12 cellular contexts compared by ENCODE assay signal in the genomic region with DNA sequence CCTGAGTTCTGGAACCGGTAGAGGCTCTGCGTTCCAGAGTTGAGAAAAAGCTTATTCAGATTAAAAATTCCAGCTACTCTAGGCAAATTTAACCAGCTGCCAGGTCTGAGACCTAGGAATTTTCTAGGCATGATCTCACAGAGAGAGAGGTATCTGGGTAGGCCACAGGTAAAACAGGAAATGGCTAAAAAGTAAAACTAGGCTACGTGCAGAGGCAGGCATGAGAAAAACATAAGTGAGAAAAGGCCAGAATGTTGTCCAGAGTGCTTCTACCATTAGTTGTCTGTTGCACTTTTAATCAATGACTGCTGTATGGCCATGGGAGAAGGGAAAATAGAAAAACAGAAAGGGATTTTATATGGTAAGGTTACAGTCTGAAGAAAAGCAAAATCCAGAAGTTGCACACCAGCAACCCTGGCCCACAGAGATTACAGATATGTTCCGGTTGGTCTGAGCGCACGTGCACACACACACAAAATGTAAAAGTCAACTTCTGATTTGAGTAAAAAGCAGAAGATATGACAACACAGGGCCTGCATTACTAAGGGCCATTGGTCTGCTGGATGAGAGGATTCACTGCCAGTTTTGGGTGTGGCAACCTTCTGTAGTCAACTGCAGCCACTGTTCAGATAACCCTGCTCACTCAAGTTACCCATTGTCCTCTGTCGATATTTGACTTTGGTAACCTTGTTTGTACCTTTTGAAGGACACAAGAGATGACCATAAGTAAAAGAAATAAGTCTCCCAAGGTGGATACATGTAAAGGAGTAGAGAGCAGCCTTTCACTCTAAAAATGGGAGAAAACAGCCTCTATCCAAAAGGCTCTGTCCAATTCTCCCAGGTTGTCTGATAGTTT.
DNase-seq lines count a peak whose midpoint lies in the region; ATAC-seq and TF ChIP-seq lines count a peak whose summit lies in the region.
"Had no signal": no experiment of that assay in that cellular context is flagged by ENCODE, and none has a peak within 500 bp of the region (broad histone marks: within the 10 kb centered on the region; RNA-seq: fewer than 3 reads in every experiment).

No MANE protein-coding gene starts in this region.

- ATAC-seq in GM18505 (IDR thresholded peaks at IDR 0.05; ENCODE audit: unreplicated experiment) (peak; percentile 84), GM21367 (IDR thresholded peaks at IDR 0.05; ENCODE audit: unreplicated experiment) (peak; percentile 63), HG02938 (IDR thresholded peaks at IDR 0.05; ENCODE audit: unreplicated experiment) (peak; percentile 58), HG03521 (IDR thresholded peaks at IDR 0.05; ENCODE audit: unreplicated experiment) (peak; percentile 35)
- ATAC-seq: stimulated activated naive CD8-positive, alpha-beta T cell treated with anti-CD3 and anti-CD28 coated beads, Interleukin-15, amount 100 ng/mL, for 72 hours had no signal

- H3K36me3 ChIP-seq in left ventricle myocardium inferior (no peaks in the 10 kb centered on the region), GM23248 (ENCODE audit: low read depth) (no peaks in the 10 kb centered on the region)
- H3K36me3 ChIP-seq: Peyer's patch had no signal

- no peak overlapping the region for H3K9ac ChIP-seq in GM23248

- H3K27ac ChIP-seq in left ventricle myocardium inferior (replicated peaks) (no peak overlapping the region), GM23248 (no peak overlapping the region)
- H3K27ac ChIP-seq: Peyer's patch had no signal

- H3F3A ChIP-seq in GM23248 (ENCODE audit: insufficient read depth) = no peaks in the 10 kb centered on the region

- H3K79me2 ChIP-seq in GM23248 (ENCODE audit: insufficient read depth) = no peaks in the 10 kb centered on the region

- no peak for DNase-seq in KG1 (lab: John Stamatoyannopoulos, UW)
- no peak for DNase-seq in left ventricle myocardium inferior
- DNase-seq in HuH-7.5 (ENCODE audit: low spot score) = no peak
- no peak for DNase-seq in GM23248
- DNase-seq: Peyer's patch; stimulated activated CD4-positive, alpha-beta T cell treated with anti-CD3 and anti-CD28 coated beads, Interleukin-1b, Interleukin-23, amount 100 ng/mL, for 48 hours; stimulated activated naive CD8-positive, alpha-beta T cell treated with anti-CD3 and anti-CD28 coated beads, Interleukin-15, amount 100 ng/mL, for 72 hours; T-helper 9 cell had no signal

- intact Hi-C loops in left ventricle myocardium inferior (cut with micrococcal nuclease) = no loop called here

- WGBS in GM23248 (ENCODE audit: low coverage in 1 of 2, low lambda C conversion rate in 2 of 2, missing lambda C conversion rate in 2 of 2), 2 experiments = 57 to 59% methylated on average over 7 of the region's 7 CpGs

- no peaks in the 10 kb centered on the region for H3K27me3 ChIP-seq in left ventricle myocardium inferior (ENCODE audit: low read depth)
- no peaks in the 10 kb centered on the region for H3K27me3 ChIP-seq in GM23248 (replicated peaks; ENCODE audit: insufficient read depth)
- H3K27me3 ChIP-seq: Peyer's patch had no signal

- no peaks in the 10 kb centered on the region for H4K20me1 ChIP-seq in GM23248 (ENCODE audit: insufficient read depth)

- no peak for TF ChIP-seq CTCF in left ventricle myocardium inferior (IDR thresholded peaks at IDR 0.05; ENCODE audit: borderline replicate concordance)

- in situ Hi-C loops in GM23248 (cut with MboI) = no loop called here

- no peaks in the 10 kb centered on the region for H3K4me1 ChIP-seq in left ventricle myocardium inferior
- H3K4me1 ChIP-seq in GM23248 (ENCODE audit: insufficient read depth) = no peaks in the 10 kb centered on the region
- H3K4me1 ChIP-seq: Peyer's patch had no signal

- no peak overlapping the region for H3K4me3 ChIP-seq in left ventricle myocardium inferior
- H3K4me3 ChIP-seq in GM23248 = no peak overlapping the region
- H3K4me3 ChIP-seq: Peyer's patch had no signal

- no peak for TF ChIP-seq POLR2A in GM18505 (IDR thresholded peaks at IDR 0.05; ENCODE audit: borderline replicate concordance, extremely low read depth, insufficient read depth, insufficient read length)

- H3K4me2 ChIP-seq in GM23248 (ENCODE audit: unreplicated experiment) = no peak overlapping the region

- peaks cover 20% of the 10 kb centered on the region for H3K9me3 ChIP-seq in left ventricle myocardium inferior (replicated peaks)
- no peaks in the 10 kb centered on the region for H3K9me3 ChIP-seq in GM23248 (ENCODE audit: low read depth)
- H3K9me3 ChIP-seq: Peyer's patch had no signal

- no peak overlapping the region for H2AFZ ChIP-seq in GM23248

- no peaks in the 10 kb centered on the region for H3K9me2 ChIP-seq in GM23248 (ENCODE audit: insufficient read depth)
